ENCODE assay signal across 22 cellular contexts in the genomic region with DNA sequence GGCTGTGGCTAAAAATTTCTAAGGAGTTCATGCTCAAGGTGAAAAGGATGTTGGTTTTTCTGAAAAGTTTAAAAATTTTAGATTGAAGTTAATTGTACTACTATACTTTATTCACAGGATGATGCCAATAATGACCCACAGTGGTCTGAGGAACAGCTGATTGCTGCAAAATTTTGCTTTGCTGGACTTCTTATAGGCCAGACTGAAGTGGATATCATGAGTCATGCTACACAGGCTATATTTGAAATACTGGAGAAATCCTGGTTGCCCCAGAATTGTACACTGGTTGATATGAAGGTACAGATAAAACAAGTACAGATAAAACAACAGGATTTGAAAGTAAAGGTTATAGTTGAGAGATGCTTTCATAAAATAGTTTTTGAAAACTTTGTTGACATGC. TPM values are rescaled to one million over a fixed set of nuclear protein-coding genes. Genes with fewer than 3 reads are reported as not detected.
"Had no signal": no experiment of that assay in that cellular context is flagged by ENCODE, and none has a peak within 500 bp of the region (broad histone marks: within the 10 kb centered on the region; RNA-seq: fewer than 3 reads in every experiment).

No MANE protein-coding gene starts in this region.

- H3K27me3 Mint-ChIP-seq: activated naive CD4-positive, alpha-beta T cell treated with anti-CD3 and anti-CD28 coated beads, Interleukin-2, amount 10 ng/mL, durations not matched to agents 7 days and 5 days had no signal

- H3K9me3 Mint-ChIP-seq: activated naive CD4-positive, alpha-beta T cell treated with anti-CD3 and anti-CD28 coated beads, Interleukin-2, amount 10 ng/mL, durations not matched to agents 7 days and 5 days; mesothelial cell of epicardium; nephron progenitor cell had no signal

- H3K4me1 Mint-ChIP-seq: mesothelial cell of epicardium, nephron progenitor cell had no signal

- H3K4me3 ChIP-seq: cardiac muscle cell, dorsolateral prefrontal cortex, lung, SK-N-MC, tibial artery had no signal

- H3K9me3 ChIP-seq: tibial artery had no signal

- H3K27ac ChIP-seq: cardiac muscle cell, dorsolateral prefrontal cortex, foreskin keratinocyte, SK-N-MC, tibial artery had no signal

- H3K4me3 Mint-ChIP-seq: activated naive CD4-positive, alpha-beta T cell treated with anti-CD3 and anti-CD28 coated beads, Interleukin-2, amount 10 ng/mL, durations not matched to agents 7 days and 5 days; mesothelial cell of epicardium; nephron progenitor cell had no signal

- DNase-seq: activated CD4-positive, alpha-beta T cell treated with anti-CD3 and anti-CD28 coated beads, Interleukin-2, amount 50 U/mL, for 4 hours; activated CD4-positive, CD25-positive, alpha-beta regulatory T cell treated with anti-CD3 and anti-CD28 coated beads, Interleukin-2, amount 50 U/mL, for 72 hours; activated effector memory CD4-positive, alpha-beta T cell treated with Interleukin-2 at 50 U/mL for 16 hours; activated naive CD4-positive, alpha-beta T cell treated with anti-CD3 and anti-CD28 coated beads, Interleukin-2, amount 10 ng/mL, durations not matched to agents 7 days and 5 days; activated T-cell treated with anti-CD3 and anti-CD28 coated beads, Interleukin-2, amount 50 U/mL, for 1 hour; dorsolateral prefrontal cortex; foreskin keratinocyte; hypothalamus; kidney; nephron progenitor cell; nucleus accumbens; stimulated activated CD4-positive, alpha-beta T cell treated with anti-CD3 and anti-CD28 coated beads, Interleukin-12 subunit alpha, Interleukin-12 subunit beta, amount 100 ng/mL, for 4 hours; stimulated activated CD4-positive, alpha-beta T cell treated with anti-CD3 and anti-CD28 coated beads, Interleukin-1b, Interleukin-23, amount 100 ng/mL, for 48 hours; stimulated activated CD8-positive, alpha-beta memory T cell treated with anti-CD3 and anti-CD28 coated beads, Interleukin-4, amount 100 ng/mL, for 48 hours; stimulated activated naive CD4-positive, alpha-beta T cell treated with Interleukin-2 at 50 U/mL for 16 hours; substantia nigra; tibial artery had no signal

- ATAC-seq: foreskin keratinocyte, left lobe of liver had no signal

- H3K27ac Mint-ChIP-seq: activated naive CD4-positive, alpha-beta T cell treated with anti-CD3 and anti-CD28 coated beads, Interleukin-2, amount 10 ng/mL, durations not matched to agents 7 days and 5 days; mesothelial cell of epicardium; nephron progenitor cell had no signal

- H3K27me3 ChIP-seq: cardiac muscle cell, dorsolateral prefrontal cortex, foreskin keratinocyte, tibial artery had no signal

RNA-seq across cellular contexts. Expression of gene ARL9, which starts 57.3 kb away (rescaled TPM):
- total RNA-seq: lung had no signal
